ENCODE assay signal across 8 cellular contexts in genomic region chr12:51218607-51219161, GRCh38. TPM values are rescaled to one million over a fixed set of nuclear protein-coding genes. Genes with fewer than 3 reads are reported as not detected.
DNase-seq lines count a peak whose midpoint lies in the region; ATAC-seq, FAIRE-seq and TF ChIP-seq lines count a peak whose summit lies in the region.

No MANE protein-coding gene starts in this region.

- peak overlapping the region; percentile 72 for H2AFZ ChIP-seq in GM12878 (ENCODE audit: control insufficient read depth, low read depth, low read length)

- no peaks in the 10 kb centered on the region for H3K9me3 ChIP-seq in CD8-positive, alpha-beta memory T cell (ENCODE audit: low read length)
- H3K9me3 ChIP-seq in GM12878 (replicated peaks; ENCODE audit: control insufficient read depth, insufficient read depth, low read length) (no peaks in the 10 kb centered on the region), suprapubic skin (no peaks in the 10 kb centered on the region)

- TF ChIP-seq RAD21 in GM12878 (IDR thresholded peaks at IDR 0.05; ENCODE audit: insufficient read depth, low read depth, low read length): no peak

- no peak for TF ChIP-seq POLR2A in GM12878 (IDR thresholded peaks at IDR 0.05; ENCODE audit: low read depth, low read length)
- TF ChIP-seq POLR2A in suprapubic skin (IDR thresholded peaks at IDR 0.05): no peak

- RAD21 ChIA-PET in GM12878 (lab: Charles Lee; ENCODE audit: unreplicated experiment): interaction anchor here (0.8 to 1.9 kb wide), 4 partner anchors 19 to 122 kb away, joined by 3 to 9 read pairs (median 6); partner anchors contain the start of gene DAZAP2

- H3K9me3 Mint-ChIP-seq in CD8-positive, alpha-beta memory T cell: no peaks in the 10 kb centered on the region

- no peak for DNase-seq in CD8-positive, alpha-beta memory T cell
- DNase-seq in LoVo (ENCODE audit: low spot score) (peak; percentile 61), GM12878 (ENCODE audit: low read depth, low spot score) (no peak), suprapubic skin (ENCODE audit: low spot score in 2 of 2) (no peak), epidermal melanocyte (ENCODE audit: insufficient read length, low spot score) (no peak), NCI-H774 (lab: John Stamatoyannopoulos, UW) (no peak), NOMO-1 (lab: John Stamatoyannopoulos, UW; ENCODE audit: unreplicated experiment in 2 of 2) (no peak)

- TF ChIP-seq CTCF in GM12878 (IDR thresholded peaks at IDR 0.05 in 2 of 3, conservative IDR thresholded peaks at IDR 0.05 in 1 of 3; ENCODE audit: control insufficient read depth in 2 of 3, extremely low read depth in 1 of 3, insufficient read depth in 1 of 3, low read depth in 3 of 3, low read length in 3 of 3) (no peak), suprapubic skin (IDR thresholded peaks at IDR 0.05) (no peak)

- in situ Hi-C loops in GM12878 (cut with MboI): no loop called here

- peaks cover 0 to 10% (median 3%) of the 10 kb centered on the region in 3 donors for H3K36me3 Mint-ChIP-seq in CD8-positive, alpha-beta memory T cell

- no peak for TF ChIP-seq EP300 in GM12878 (IDR thresholded peaks at IDR 0.05; ENCODE audit: borderline replicate concordance in 1 of 2, control insufficient read depth in 1 of 2, low read depth in 2 of 2, low read length in 2 of 2)
- no peak for TF ChIP-seq EP300 in suprapubic skin (IDR thresholded peaks at IDR 0.05)

- H3K4me1 Mint-ChIP-seq in CD8-positive, alpha-beta memory T cell: peaks cover 22 to 40% (median 23%) of the 10 kb centered on the region in 3 donors

- peak overlapping the region; percentile 90 to 99 (median 97) for H3K27ac Mint-ChIP-seq in CD8-positive, alpha-beta memory T cell

- CTCF ChIA-PET in CD8-positive, alpha-beta memory T cell (lab: Charles Lee): interaction anchor here (0.8 to 3.1 kb wide), 13 partner anchors 9 to 193 kb away, joined by 3 to 31 read pairs (median 5); partner anchors contain the start of genes DAZAP2 and SLC11A2
- CTCF ChIA-PET in GM12878 (lab: Yijun Ruan, JAX): interaction anchor here (0.8 to 2.0 kb wide), 7 partner anchors 12 to 393 kb away, joined by 4 to 10 read pairs (median 5); partner anchors contain the start of gene LETMD1

- H3K36me3 ChIP-seq in CD8-positive, alpha-beta memory T cell (ENCODE audit: insufficient read depth, low read length): no peaks in the 10 kb centered on the region
- H3K36me3 ChIP-seq in GM12878 (ENCODE audit: control insufficient read depth in 2 of 2, insufficient read depth in 2 of 2, low read length in 1 of 2) (no peaks in the 10 kb centered on the region), suprapubic skin (no peaks in the 10 kb centered on the region)

- no TSS peak for BruUV-seq in GM12878 (replicated peaks; lab: Mats Ljungman, UMichigan)

- peak overlapping the region; percentile 64 for H3K9ac ChIP-seq in GM12878 (ENCODE audit: control insufficient read depth, insufficient read depth, low read length)

- no peaks in the 10 kb centered on the region for H4K20me1 ChIP-seq in GM12878 (ENCODE audit: control insufficient read depth, insufficient read depth)

- no peaks in the 10 kb centered on the region for H3K27me3 Mint-ChIP-seq in CD8-positive, alpha-beta memory T cell

- H3K4me1 ChIP-seq in CD8-positive, alpha-beta memory T cell (ENCODE audit: insufficient read depth, low read length): peaks cover 17% of the 10 kb centered on the region
- peaks cover 4% of the 10 kb centered on the region; the same call in 1 of the 2 replicates for H3K4me1 ChIP-seq in GM12878 (ENCODE audit: control insufficient read depth, insufficient read depth, low read length)
- peaks cover 22% of the 10 kb centered on the region for H3K4me1 ChIP-seq in suprapubic skin

- no peaks in the 10 kb centered on the region for H3K27me3 ChIP-seq in CD8-positive, alpha-beta memory T cell (ENCODE audit: insufficient read depth, low read length, poor library complexity, severe bottlenecking)
- H3K27me3 ChIP-seq in GM12878 (replicated peaks in 1 of 2; ENCODE audit: control insufficient read depth in 2 of 2, insufficient read depth in 2 of 2, low read length in 1 of 2): no peaks in the 10 kb centered on the region
- H3K27me3 ChIP-seq in layer of hippocampus (ENCODE audit: control insufficient read depth, insufficient read depth, low read length): no peaks in the 10 kb centered on the region
- no peaks in the 10 kb centered on the region for H3K27me3 ChIP-seq in suprapubic skin

- POLR2A ChIA-PET in CD8-positive, alpha-beta memory T cell (lab: Charles Lee): interaction anchor here (0.8 to 4.1 kb wide), 12 partner anchors 21 to 602 kb away, joined by 3 to 125 read pairs (median 6); partner anchors contain the start of genes CSRNP2, DAZAP2, SLC11A2 and SMAGP
- POLR2A ChIA-PET in GM12878 (lab: Charles Lee): interaction anchor here (1.3 to 2.8 kb wide), 4 partner anchors 14 to 135 kb away, joined by 4 to 16 read pairs (median 6); partner anchors contain the start of genes CSRNP2 and DAZAP2

- H3K27ac ChIP-seq in CD8-positive, alpha-beta memory T cell (ENCODE audit: low read depth, low read length): peak overlapping the region; percentile 90
- peak overlapping the region; percentile 62 for H3K27ac ChIP-seq in GM12878 (ENCODE audit: control insufficient read depth, insufficient read depth)
- H3K27ac ChIP-seq in layer of hippocampus (ENCODE audit: low read depth, low read length): peak overlapping the region; percentile 94
- peak overlapping the region; percentile 99 for H3K27ac ChIP-seq in suprapubic skin

- no peaks in the 10 kb centered on the region; the same call in 1 of the 2 replicates for H3K79me2 ChIP-seq in GM12878 (ENCODE audit: control insufficient read depth, insufficient read depth, low read length)

- intact Hi-C loops in GM12878 (cut with micrococcal nuclease; ENCODE audit: unreplicated experiment): no loop called here

- H3K4me2 ChIP-seq in GM12878 (ENCODE audit: control insufficient read depth, insufficient read depth): peak overlapping the region; percentile 57

- SMC1A ChIA-PET in GM12878 (lab: Charles Lee; ENCODE audit: uncharacterized antibody, unreplicated experiment): interaction anchor here (0.5 to 1.7 kb wide), 10 partner anchors 8 to 157 kb away, joined by 3 to 8 read pairs (median 4); partner anchors contain the start of gene DAZAP2

- H3K4me3 ChIP-seq in CD8-positive, alpha-beta memory T cell (ENCODE audit: low read length): peak overlapping the region; percentile 96
- peak overlapping the region; percentile 77 for H3K4me3 ChIP-seq in GM12878
- H3K4me3 ChIP-seq in suprapubic skin: peak overlapping the region; percentile 96

- peak overlapping the region; percentile 92 to 98 (median 94) for H3K4me3 Mint-ChIP-seq in CD8-positive, alpha-beta memory T cell

- FAIRE-seq in GM12878 (lab: Jason Lieb, UNC): peak; percentile 83

- peak; percentile 14 for ATAC-seq in GM12878

- WGBS in GM12878 (ENCODE audit: insufficient coverage, insufficient replicate concordance, low lambda C conversion rate, missing lambda C conversion rate): 66% methylated on average over 10 of the region's 10 CpGs
- 53% methylated on average over 10 of the region's 10 CpGs for WGBS in suprapubic skin

RNA-seq across cellular contexts. Expression of gene POU6F1, which starts 0.8 kb away (rescaled TPM):
- total RNA-seq in CD8-positive, alpha-beta memory T cell: 10 to 100 TPM; 12.0 to 15.4 TPM
- polyA plus RNA-seq in CD8-positive, alpha-beta memory T cell: 2.2 TPM
- 4.7 and 6.1 TPM in 2 replicates for total RNA-seq in GM12878 (2013; cell fraction: nucleolus; rRNA removed)
- total RNA-seq in GM12878 (2014; rRNA removed): 2.3 and 2.5 TPM in 2 replicates
- total RNA-seq in GM12878 (2014; rRNA removed; fragmentation: Illumina TruSeq; extraction: Trizol): 0.83 and 1.0 TPM in 2 replicates
- 4.2 and 4.3 TPM in 2 replicates for total RNA-seq in GM12878 (2021)
- 7.0 TPM for polyA plus RNA-seq in GM12878 (2011; ENCODE audit: low read depth)
- 0.46 and 1.2 TPM in 2 replicates for polyA plus RNA-seq in GM12878 (2011; rRNA removed)
- polyA plus RNA-seq in GM12878 (2011; cell fraction: cytosol; rRNA removed): 0.45 and 0.60 TPM in 2 replicates
- polyA plus RNA-seq in GM12878 (2011; cell fraction: nucleus; rRNA removed): 3.1 and 3.4 TPM in 2 replicates
- polyA plus RNA-seq in GM12878 (2012): 2.9 and 3.6 TPM in 2 replicates
- polyA plus RNA-seq in GM12878 (2014; fragmentation: Illumina TruSeq; extraction: Trizol): 0.87 and 1.1 TPM in 2 replicates
- under 1 TPM; 0.26 to 0.31 TPM for polyA plus RNA-seq in GM12878 (2014; fragmentation: Nextera tagmentation; extraction: Ambion mirVana)
- 2.2 TPM in 2 replicates for polyA plus RNA-seq in GM12878 (2014; rRNA removed)
- polyA plus RNA-seq in GM12878 (2016; fragmentation: Nextera tagmentation; extraction: Ambion mirVana): 1 to 10 TPM in 1 of 2 experiments, under 1 TPM in 1; 0.86 to 1.4 TPM
- 0.44 and 0.82 TPM in 2 replicates for polyA minus RNA-seq in GM12878 (2011; rRNA and poly(A)+ RNA removed)
- polyA minus RNA-seq in GM12878 (2011; cell fraction: cytosol; rRNA and poly(A)+ RNA removed): 0.31 TPM in 1 of 2 replicates, not detected in the other
- 0.57 and 0.97 TPM in 2 replicates for polyA minus RNA-seq in GM12878 (2011; cell fraction: nucleus; rRNA and poly(A)+ RNA removed)
- 10 to 100 TPM in 2 of 4 donors, 1 to 10 TPM in 2; 9.4 to 36.5 (median 13.6) TPM for total RNA-seq in suprapubic skin

RNA-seq across cellular contexts. Expression of gene DAZAP2, which starts 19.9 kb away (rescaled TPM):
- 100 to 1,000 TPM in 1 of 2 experiments, 10 to 100 TPM in 1; 97.2 to 100 TPM for total RNA-seq in CD8-positive, alpha-beta memory T cell
- polyA plus RNA-seq in CD8-positive, alpha-beta memory T cell: 1,407 TPM
- 79.6 and 89.4 TPM in 2 replicates for total RNA-seq in GM12878 (2013; cell fraction: nucleolus; rRNA removed)
- total RNA-seq in GM12878 (2014; rRNA removed) (84.2 and 85.2 TPM in 2 replicates), GM12878 (2014; rRNA removed; fragmentation: Illumina TruSeq; extraction: Trizol) (94.3 and 94.8 TPM in 2 replicates), GM12878 (2021) (71.0 and 83.1 TPM in 2 replicates), suprapubic skin (100 to 1,000 TPM; 232 to 396 (median 260) TPM)
- polyA plus RNA-seq in GM12878 (2011; ENCODE audit: low read depth): 103 TPM
- polyA plus RNA-seq in GM12878 (2011; rRNA removed) (228 and 267 TPM in 2 replicates), GM12878 (2014; fragmentation: Illumina TruSeq; extraction: Trizol) (170 and 209 TPM in 2 replicates), GM12878 (2014; fragmentation: Nextera tagmentation; extraction: Ambion mirVana) (100 to 1,000 TPM; 197 to 222 TPM), GM12878 (2014; rRNA removed) (162 and 183 TPM in 2 replicates), GM12878 (2016; fragmentation: Nextera tagmentation; extraction: Ambion mirVana) (100 to 1,000 TPM; 132 to 147 TPM)
- polyA plus RNA-seq in GM12878 (2011; cell fraction: cytosol; rRNA removed): 245 and 337 TPM in 2 replicates
- polyA plus RNA-seq in GM12878 (2011; cell fraction: nucleus; rRNA removed): 129 and 179 TPM in 2 replicates
- polyA plus RNA-seq in GM12878 (2012): 125 and 129 TPM in 2 replicates
- polyA minus RNA-seq in GM12878 (2011; rRNA and poly(A)+ RNA removed): 200 and 276 TPM in 2 replicates
- polyA minus RNA-seq in GM12878 (2011; cell fraction: cytosol; rRNA and poly(A)+ RNA removed): 51.3 and 73.5 TPM in 2 replicates
- 32.9 and 53.5 TPM in 2 replicates for polyA minus RNA-seq in GM12878 (2011; cell fraction: nucleus; rRNA and poly(A)+ RNA removed)

RNA-seq across cellular contexts. Expression of gene TFCP2, which starts 45.7 kb away (rescaled TPM):
- 10 to 100 TPM; 41.0 to 41.9 TPM for total RNA-seq in CD8-positive, alpha-beta memory T cell
- 13.9 TPM for polyA plus RNA-seq in CD8-positive, alpha-beta memory T cell
- 20.3 and 23.0 TPM in 2 replicates for total RNA-seq in GM12878 (2013; cell fraction: nucleolus; rRNA removed)
- 13.4 and 14.0 TPM in 2 replicates for total RNA-seq in GM12878 (2014; rRNA removed)
- 13.0 and 13.9 TPM in 2 replicates for total RNA-seq in GM12878 (2014; rRNA removed; fragmentation: Illumina TruSeq; extraction: Trizol)
- 22.3 and 24.3 TPM in 2 replicates for total RNA-seq in GM12878 (2021)
- 14.8 TPM for polyA plus RNA-seq in GM12878 (2011; ENCODE audit: low read depth)
- polyA plus RNA-seq in GM12878 (2011; rRNA removed): 25.1 and 26.3 TPM in 2 replicates
- polyA plus RNA-seq in GM12878 (2011; cell fraction: cytosol; rRNA removed): 12.9 and 14.7 TPM in 2 replicates
- 11.1 and 13.3 TPM in 2 replicates for polyA plus RNA-seq in GM12878 (2011; cell fraction: nucleus; rRNA removed)
- polyA plus RNA-seq in GM12878 (2012): 14.4 and 19.1 TPM in 2 replicates
- 29.7 and 44.0 TPM in 2 replicates for polyA plus RNA-seq in GM12878 (2014; fragmentation: Illumina TruSeq; extraction: Trizol)
- polyA plus RNA-seq in GM12878 (2014; fragmentation: Nextera tagmentation; extraction: Ambion mirVana): 1 to 10 TPM; 5.8 to 9.4 TPM
- 18.9 and 19.7 TPM in 2 replicates for polyA plus RNA-seq in GM12878 (2014; rRNA removed)
- 10 to 100 TPM; 12.1 to 15.0 TPM for polyA plus RNA-seq in GM12878 (2016; fragmentation: Nextera tagmentation; extraction: Ambion mirVana)
- polyA minus RNA-seq in GM12878 (2011; rRNA and poly(A)+ RNA removed): 12.2 and 12.4 TPM in 2 replicates
- 4.5 and 6.9 TPM in 2 replicates for polyA minus RNA-seq in GM12878 (2011; cell fraction: cytosol; rRNA and poly(A)+ RNA removed)
- 4.4 and 7.7 TPM in 2 replicates for polyA minus RNA-seq in GM12878 (2011; cell fraction: nucleus; rRNA and poly(A)+ RNA removed)
- 10 to 100 TPM; 15.0 to 24.2 (median 18.8) TPM for total RNA-seq in suprapubic skin

RNA-seq across cellular contexts. Expression of gene SMAGP, which starts 51.5 kb away (rescaled TPM):
- under 1 TPM; 0.72 to 0.84 TPM for total RNA-seq in CD8-positive, alpha-beta memory T cell
- polyA plus RNA-seq in CD8-positive, alpha-beta memory T cell: 28.9 TPM
- total RNA-seq in GM12878 (2013; cell fraction: nucleolus; rRNA removed): 0.34 TPM in 1 of 2 replicates, not detected in the other
- total RNA-seq in GM12878 (2014; rRNA removed) (1.7 and 3.0 TPM in 2 replicates), GM12878 (2014; rRNA removed; fragmentation: Illumina TruSeq; extraction: Trizol) (2.6 and 3.2 TPM in 2 replicates), GM12878 (2021) (3.1 and 4.0 TPM in 2 replicates), suprapubic skin (10 to 100 TPM; 31.6 to 68.7 (median 46.8) TPM)
- polyA plus RNA-seq in GM12878 (2011; ENCODE audit: low read depth): 0.58 TPM
- polyA plus RNA-seq in GM12878 (2011; rRNA removed) (0.26 and 0.42 TPM in 2 replicates), GM12878 (2014; fragmentation: Illumina TruSeq; extraction: Trizol) (7.1 and 8.1 TPM in 2 replicates), GM12878 (2014; fragmentation: Nextera tagmentation; extraction: Ambion mirVana) (1 to 10 TPM; 5.3 to 6.3 TPM), GM12878 (2014; rRNA removed) (3.9 and 4.9 TPM in 2 replicates), GM12878 (2016; fragmentation: Nextera tagmentation; extraction: Ambion mirVana) (1 to 10 TPM; 3.8 to 4.5 TPM)
- 0.45 and 0.78 TPM in 2 replicates for polyA plus RNA-seq in GM12878 (2011; cell fraction: cytosol; rRNA removed)
- polyA plus RNA-seq in GM12878 (2011; cell fraction: nucleus; rRNA removed): 0.10 and 0.45 TPM in 2 replicates
- 1.0 and 1.6 TPM in 2 replicates for polyA plus RNA-seq in GM12878 (2012)
- 0.41 TPM in 1 of 2 replicates, not detected in the other for polyA minus RNA-seq in GM12878 (2011; rRNA and poly(A)+ RNA removed)
- polyA minus RNA-seq in GM12878 (2011; cell fraction: cytosol; rRNA and poly(A)+ RNA removed): not detected in 2 replicates
- polyA minus RNA-seq in GM12878 (2011; cell fraction: nucleus; rRNA and poly(A)+ RNA removed): not detected in 2 replicates
